In genomic region chr17:63275318-63275967, GRCh38 we compare ENCODE assay signal across 9 cellular contexts.
DNase-seq lines count a peak whose midpoint lies in the region; ATAC-seq, FAIRE-seq and TF ChIP-seq lines count a peak whose summit lies in the region.
"Had no signal": no experiment of that assay in that cellular context is flagged by ENCODE, and none has a peak within 500 bp of the region (broad histone marks: within the 10 kb centered on the region; RNA-seq: fewer than 3 reads in every experiment).

No MANE protein-coding gene starts in this region.

- no peak overlapping the region for H3K4me3 ChIP-seq in lower lobe of right lung
- H3K4me3 ChIP-seq: sigmoid colon had no signal

- no peak for TF ChIP-seq CTCF in lower lobe of right lung (IDR thresholded peaks at IDR 0.05)

- H3K27me3 ChIP-seq in lower lobe of right lung (ENCODE audit: low read depth) = no peaks in the 10 kb centered on the region
- H3K27me3 ChIP-seq: sigmoid colon had no signal

- no peaks in the 10 kb centered on the region for H3K36me3 ChIP-seq in lower lobe of right lung
- H3K36me3 ChIP-seq: sigmoid colon had no signal

- intact Hi-C loops in lower lobe of right lung (cut with DNase I) = no loop called here

- H3K27ac ChIP-seq in lower lobe of right lung = no peak overlapping the region
- H3K27ac ChIP-seq: sigmoid colon had no signal

- peak; percentile 98 for FAIRE-seq in HTR-8/SVneo (lab: Jason Lieb, UNC)

- H3K9me3 ChIP-seq in lower lobe of right lung = no peaks in the 10 kb centered on the region

- DNase-seq in AG08396 (ENCODE audit: low spot score) (peak; percentile 67), HTR-8/SVneo (ENCODE audit: insufficient read length, low spot score) (peak; percentile 87), astrocyte of the hippocampus (ENCODE audit: low read depth, low spot score) (peak; percentile 90), lower lobe of right lung (no peak), mesenteric fat pad (ENCODE audit: low spot score) (no peak), NCI-H2107 (lab: John Stamatoyannopoulos, UW) (no peak), NCI-H524 (lab: John Stamatoyannopoulos, UW) (no peak)
- DNase-seq: sigmoid colon had no signal

- ATAC-seq in lower lobe of right lung (peak; percentile 37 to 72), HG03175 (IDR thresholded peaks at IDR 0.05; ENCODE audit: unreplicated experiment) (no peak)

- H3K4me1 ChIP-seq in lower lobe of right lung = peaks cover 12% of the 10 kb centered on the region

Comparison
In these comparisons a context has a peak if more than half of its experiments do, and no peak if none do; other contexts are left out.
1. DNase-seq: peak in AG08396 (single experiment), HTR-8/SVneo (single experiment) and astrocyte of the hippocampus (single experiment); none in lower lobe of right lung (single experiment), mesenteric fat pad (single experiment), NCI-H2107 (single experiment) and NCI-H524 (0 of 2).